Comparison of ENCODE assay signal across 34 cellular contexts in genomic region chr3:141862279-141862816, GRCh38. TPM values are rescaled to one million over a fixed set of nuclear protein-coding genes. Genes with fewer than 3 reads are reported as not detected.
DNase-seq lines count a peak whose midpoint lies in the region; ATAC-seq, FAIRE-seq and TF ChIP-seq lines count a peak whose summit lies in the region.
"Had no signal": no experiment of that assay in that cellular context is flagged by ENCODE, and none has a peak within 500 bp of the region (broad histone marks: within the 10 kb centered on the region; RNA-seq: fewer than 3 reads in every experiment).

No MANE protein-coding gene starts in this region.

- POLR2A ChIA-PET in K562 (lab: Yijun Ruan, JAX) = interaction anchor here (0.9 to 2.5 kb wide), 5 partner anchors 13 to 41 kb away, joined by 3 to 11 read pairs (median 3); no protein-coding TSS in a partner anchor

- no peaks in the 10 kb centered on the region for H3K79me2 ChIP-seq in K562 (ENCODE audit: control insufficient read depth, insufficient read depth, low read length)

- intact Hi-C loops in CD14-positive monocyte (cut with micrococcal nuclease) = no loop called here
- intact Hi-C loops in K562 (cut with micrococcal nuclease) = no loop called here
- intact Hi-C loops in dendritic cell treated with granulocyte-macrophage colony-stimulating factor and Interleukin-4, amounts not matched to agents 40 ng/mL and 50 ng/mL, for 4 days (cut with micrococcal nuclease) = loop anchor here (5.0 kb wide), 1 partner anchor 65 kb away; no protein-coding TSS in a partner anchor
- intact Hi-C loops in right lobe of liver (cut with DNase I) = no loop called here

- peak; percentile 19; the same call in 2 of the 3 replicates for ATAC-seq in K562
- ATAC-seq in right lobe of liver = no peak
- ATAC-seq: A549; CD8-positive, alpha-beta T cell had no signal

- H3K4me1 ChIP-seq in K562 (replicated peaks in 1 of 2; ENCODE audit: control insufficient read depth in 2 of 2, insufficient read depth in 2 of 2, low read length in 2 of 2) (peaks cover 0 to 35% of the 10 kb centered on the region in 2 experiments; a peak in 4 of 5 replicates), right lobe of liver (no peaks in the 10 kb centered on the region)
- H3K4me1 ChIP-seq: A549, Caco-2 had no signal

- in situ Hi-C loops in K562 (cut with MboI) = no loop called here

- H3K27me3 Mint-ChIP-seq in CD14-positive monocyte (ENCODE audit: low read depth in 3 of 3) = peaks cover 0 to 5% (median 2%) of the 10 kb centered on the region in 3 donors
- no peaks in the 10 kb centered on the region for H3K27me3 Mint-ChIP-seq in dendritic cell treated with granulocyte-macrophage colony-stimulating factor and Interleukin-4, amounts not matched to agents 40 ng/mL and 50 ng/mL, for 4 days
- H3K27me3 Mint-ChIP-seq: B cell; CD4-positive, alpha-beta memory T cell; CD4-positive, alpha-beta T cell had no signal

- H3K4me2 ChIP-seq in K562 (ENCODE audit: insufficient read depth, low read length) = no peak overlapping the region
- H3K4me2 ChIP-seq: A549, BLaER1 had no signal

- H3K4me3 ChIP-seq in K562 (no peak overlapping the region), right lobe of liver (no peak overlapping the region)
- H3K4me3 ChIP-seq: A549; BLaER1; BLaER1 treated with 17β-estradiol and CSF1 and Interleukin-3, amounts not matched to agents 10 nM and 100 nM had no signal

- no peak for TF ChIP-seq RAD21 in K562 (CRISPR knock-in tag; conservative IDR thresholded peaks at IDR 0.05 in 1 of 2, IDR thresholded peaks at IDR 0.05 in 1 of 2)

- DNase-seq in CD14-positive monocyte (ENCODE audit: low spot score) (no peak), K562 (ENCODE audit: extremely low read depth in 1 of 4, low spot score in 3 of 4) (no peak), right lobe of liver (no peak), T-helper 9 cell (no peak)
- DNase-seq in activated CD4-positive, CD25-positive, alpha-beta regulatory T cell (lab: John Stamatoyannopoulos, UW) = no peak
- DNase-seq: 8988T; ACHN; AML-193; BE2C; C1 segment of cervical spinal cord; Caco-2; Calu3; CD4-positive, alpha-beta memory T cell; CD4-positive, alpha-beta T cell; CD4-positive, CD25-positive, alpha-beta regulatory T cell; CD8-positive, alpha-beta memory T cell; CD8-positive, alpha-beta T cell; COR-L47; DMS 273 treated with DMSO at 0.1 percent for 48 hours; DMS153; DMS53; DMS79; DMS79 treated with DMSO at 0.1 percent for 48 hours; DND-41; EL had no signal

- peak; percentile 20; the same call in 1 of the 2 replicates for TF ChIP-seq EP300 in K562 (IDR thresholded peaks at IDR 0.05; ENCODE audit: low read length)

- no peak for TF ChIP-seq CTCF in CD14-positive monocyte (IDR thresholded peaks at IDR 0.05)
- TF ChIP-seq CTCF in K562 (IDR thresholded peaks at IDR 0.05 in 2 of 3, conservative IDR thresholded peaks at IDR 0.05 in 1 of 3; ENCODE audit: insufficient read depth in 2 of 3, low read depth in 1 of 3, low read length in 3 of 3) = no peak
- TF ChIP-seq CTCF in right lobe of liver (IDR thresholded peaks at IDR 0.05) = no peak

- H3K4me1 Mint-ChIP-seq in CD14-positive monocyte = peaks cover 40% of the 10 kb centered on the region
- H3K4me1 Mint-ChIP-seq in dendritic cell treated with granulocyte-macrophage colony-stimulating factor and Interleukin-4, amounts not matched to agents 40 ng/mL and 50 ng/mL, for 4 days (ENCODE audit: low read depth) = peaks cover 38% of the 10 kb centered on the region
- H3K4me1 Mint-ChIP-seq: B cell; CD8-positive, alpha-beta memory T cell had no signal

- no peaks in the 10 kb centered on the region for H3K9me1 ChIP-seq in K562 (ENCODE audit: control insufficient read depth, insufficient read depth, low read length)

- H3K4me3 Mint-ChIP-seq in CD14-positive monocyte = no peak overlapping the region
- no peak overlapping the region for H3K4me3 Mint-ChIP-seq in dendritic cell treated with granulocyte-macrophage colony-stimulating factor and Interleukin-4, amounts not matched to agents 40 ng/mL and 50 ng/mL, for 4 days
- H3K4me3 Mint-ChIP-seq: B cell; CD4-positive, alpha-beta memory T cell; CD4-positive, alpha-beta T cell; CD4-positive, CD25-positive, alpha-beta regulatory T cell; CD8-positive, alpha-beta memory T cell; CD8-positive, alpha-beta T cell had no signal

- H2AFZ ChIP-seq in K562 (ENCODE audit: low read depth, low read length) = no peak overlapping the region

- H3K36me3 ChIP-seq in K562 (ENCODE audit: control insufficient read depth, insufficient read depth, low read length) = no peaks in the 10 kb centered on the region
- no peaks in the 10 kb centered on the region for H3K36me3 ChIP-seq in right lobe of liver
- H3K36me3 ChIP-seq: BE2C; BLaER1; BLaER1 treated with 17β-estradiol and CSF1 and Interleukin-3, amounts not matched to agents 10 nM and 100 nM had no signal

- H3K9ac ChIP-seq in K562 (ENCODE audit: insufficient read depth in 1 of 2, low read depth in 2 of 2, low read length in 2 of 2) = no peak overlapping the region
- H3K9ac ChIP-seq: BLaER1 had no signal

- BruUV-seq in K562 (replicated peaks; lab: Mats Ljungman, UMichigan) = no TSS peak

- H3K27me3 ChIP-seq in K562 (ENCODE audit: control insufficient read depth in 2 of 2, insufficient read depth in 2 of 2, low read length in 2 of 2) = no peaks in the 10 kb centered on the region
- no peaks in the 10 kb centered on the region for H3K27me3 ChIP-seq in right lobe of liver
- H3K27me3 ChIP-seq: BE2C; BLaER1; BLaER1 treated with 17β-estradiol and CSF1 and Interleukin-3, amounts not matched to agents 10 nM and 100 nM had no signal

- H3K9me3 ChIP-seq in K562 (replicated peaks; ENCODE audit: control insufficient read depth, insufficient read depth, low read depth, low read length) (no peaks in the 10 kb centered on the region), right lobe of liver (no peaks in the 10 kb centered on the region)
- H3K9me3 ChIP-seq: A549; BE2C; BLaER1; BLaER1 treated with 17β-estradiol and CSF1 and Interleukin-3, amounts not matched to agents 10 nM and 100 nM; Caco-2 had no signal

- CTCF ChIA-PET in K562 (lab: Yijun Ruan, JAX; ENCODE audit: low intra/inter-chr PET ratio) = no interaction called here

- no peak for FAIRE-seq in K562 (lab: Jason Lieb, UNC)
- FAIRE-seq: A204.1, A549, D721Med had no signal

- no peaks in the 10 kb centered on the region for H4K20me1 ChIP-seq in K562 (replicated peaks; ENCODE audit: control insufficient read depth, insufficient read depth, low read length)
- H4K20me1 ChIP-seq: BLaER1; BLaER1 treated with 17β-estradiol and CSF1 and Interleukin-3, amounts not matched to agents 10 nM and 100 nM had no signal

- peak overlapping the region in 6 of 7 donors; percentile 25 to 99 (median 96) for H3K27ac Mint-ChIP-seq in CD14-positive monocyte
- peak overlapping the region; percentile 43 for H3K27ac Mint-ChIP-seq in dendritic cell treated with granulocyte-macrophage colony-stimulating factor and Interleukin-4, amounts not matched to agents 40 ng/mL and 50 ng/mL, for 4 days
- H3K27ac Mint-ChIP-seq: B cell; CD4-positive, alpha-beta memory T cell; CD4-positive, alpha-beta T cell; CD4-positive, CD25-positive, alpha-beta regulatory T cell; CD8-positive, alpha-beta memory T cell; CD8-positive, alpha-beta T cell had no signal

- no peak overlapping the region for H3K27ac ChIP-seq in K562 (ENCODE audit: extremely low read depth, low read depth, low read length)
- H3K27ac ChIP-seq in right lobe of liver = no peak overlapping the region
- H3K27ac ChIP-seq: 22Rv1, A549, BLaER1, C4-2B had no signal

- no peaks in the 10 kb centered on the region for H3K36me3 Mint-ChIP-seq in CD14-positive monocyte
- no peaks in the 10 kb centered on the region for H3K36me3 Mint-ChIP-seq in dendritic cell treated with granulocyte-macrophage colony-stimulating factor and Interleukin-4, amounts not matched to agents 40 ng/mL and 50 ng/mL, for 4 days (ENCODE audit: low read depth)
- H3K36me3 Mint-ChIP-seq: CD4-positive, alpha-beta memory T cell; CD4-positive, CD25-positive, alpha-beta regulatory T cell; CD8-positive, alpha-beta memory T cell; CD8-positive, alpha-beta T cell had no signal

- no peak for TF ChIP-seq POLR2A in K562 (conservative IDR thresholded peaks at IDR 0.05)
- no peak for TF ChIP-seq POLR2A in right lobe of liver (IDR thresholded peaks at IDR 0.05)

- 45% methylated on average over 3 of the region's 3 CpGs for WGBS in K562 (ENCODE audit: insufficient coverage, low coverage, missing lambda C conversion rate)
- 43% methylated on average over 3 of the region's 3 CpGs for WGBS in right lobe of liver (ENCODE audit: insufficient coverage, low coverage, low lambda C conversion rate, missing lambda C conversion rate)

- peaks cover 0 to 1% (median 0%) of the 10 kb centered on the region in 7 donors for H3K9me3 Mint-ChIP-seq in CD14-positive monocyte
- no peaks in the 10 kb centered on the region for H3K9me3 Mint-ChIP-seq in dendritic cell treated with granulocyte-macrophage colony-stimulating factor and Interleukin-4, amounts not matched to agents 40 ng/mL and 50 ng/mL, for 4 days
- H3K9me3 Mint-ChIP-seq: CD4-positive, alpha-beta memory T cell; CD4-positive, alpha-beta T cell; CD4-positive, CD25-positive, alpha-beta regulatory T cell; CD8-positive, alpha-beta memory T cell; CD8-positive, alpha-beta T cell had no signal

TF ChIP-seq in K562, 482 proteins besides CTCF, POLR2A, EP300 and RAD21 (continues in another document):
- TF ChIP-seq HDAC8 (tag; IDR thresholded peaks at IDR 0.05) (no peak), NR3C1 (CRISPR knock-in tag; IDR thresholded peaks at IDR 0.05) (no peak)

RNA-seq across cellular contexts. Expression of gene ATP1B3, which starts 14.1 kb away (rescaled TPM):
- polyA plus RNA-seq in CD14-positive monocyte (100 to 1,000 TPM; 177 to 208 TPM), K562 (2011; rRNA removed) (166 and 168 TPM in 2 replicates), K562 (2014; fragmentation: Illumina TruSeq; extraction: Trizol) (153 and 179 TPM in 2 replicates), K562 (2014; fragmentation: Nextera tagmentation; extraction: Ambion mirVana) (10 to 100 TPM; 81.6 to 95.3 TPM), K562 (2014; rRNA removed) (107 and 123 TPM in 2 replicates)
- total RNA-seq in K562 (2011; cell fraction: chromatin; rRNA removed; ENCODE audit: low replicate concordance) = 155 and 386 TPM in 2 replicates
- 130 and 132 TPM in 2 replicates for total RNA-seq in K562 (2011; cell fraction: nucleolus; rRNA removed)
- total RNA-seq in K562 (2011; cell fraction: nucleoplasm; rRNA removed) = 338 and 395 TPM in 2 replicates
- total RNA-seq in K562 (2014; rRNA removed) (48.3 and 68.9 TPM in 2 replicates), K562 (2014; rRNA removed; fragmentation: Illumina TruSeq; extraction: Trizol) (181 and 192 TPM in 2 replicates), K562 (2015; rRNA removed; fragmentation: Illumina TruSeq; extraction: Trizol) (109 and 113 TPM in 2 replicates), K562 (2021) (201 and 202 TPM in 2 replicates), right lobe of liver (10 to 100 TPM in 3 of 6 experiments, 1 to 10 TPM in 3; 6.6 to 19.4 (median 9.3) TPM)
- polyA plus RNA-seq in K562 (2011; cell fraction: cytosol; rRNA removed) = 60.8 and 184 TPM in 2 replicates
- polyA plus RNA-seq in K562 (2011; cell fraction: nucleus; rRNA removed) = 54.2 and 111 TPM in 2 replicates
- 169 and 188 TPM in 2 replicates for polyA plus RNA-seq in K562 (2012)
- polyA minus RNA-seq in K562 (2011; rRNA and poly(A)+ RNA removed) = 226 and 248 TPM in 2 replicates
- polyA minus RNA-seq in K562 (2011; cell fraction: cytosol; rRNA and poly(A)+ RNA removed) = 62.8 and 80.9 TPM in 2 replicates
- 22.8 and 33.3 TPM in 2 replicates for polyA minus RNA-seq in K562 (2011; cell fraction: nucleus; rRNA and poly(A)+ RNA removed)
